Comparison of ENCODE assay signal across 1 cellular context in the genomic region with DNA sequence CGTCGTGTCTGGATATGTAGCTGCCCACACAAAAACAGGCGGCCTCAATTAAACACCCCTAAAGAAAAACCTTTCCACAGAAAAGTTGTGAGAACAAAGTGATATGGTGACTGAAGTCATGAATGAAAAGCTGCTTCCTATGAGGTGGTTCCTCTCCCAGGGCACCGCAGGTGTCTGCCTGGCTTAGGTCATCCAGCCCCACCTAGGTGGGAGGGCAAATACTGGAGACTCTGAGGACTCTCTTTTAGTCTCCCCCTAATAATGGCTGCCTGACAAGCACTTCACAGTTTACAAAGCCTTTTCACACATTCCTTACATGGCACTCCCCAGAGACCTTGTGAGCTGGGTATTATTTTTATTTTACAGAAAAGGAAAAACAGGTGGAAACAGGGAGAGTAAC.
TF ChIP-seq lines count a peak whose summit lies in the region.

No MANE protein-coding gene starts in this region.

TF ChIP-seq in GM23338, 12 proteins besides CTCF, POLR2A, EP300 and RAD21 (continued from another document):
- TF ChIP-seq, protein P1, sequence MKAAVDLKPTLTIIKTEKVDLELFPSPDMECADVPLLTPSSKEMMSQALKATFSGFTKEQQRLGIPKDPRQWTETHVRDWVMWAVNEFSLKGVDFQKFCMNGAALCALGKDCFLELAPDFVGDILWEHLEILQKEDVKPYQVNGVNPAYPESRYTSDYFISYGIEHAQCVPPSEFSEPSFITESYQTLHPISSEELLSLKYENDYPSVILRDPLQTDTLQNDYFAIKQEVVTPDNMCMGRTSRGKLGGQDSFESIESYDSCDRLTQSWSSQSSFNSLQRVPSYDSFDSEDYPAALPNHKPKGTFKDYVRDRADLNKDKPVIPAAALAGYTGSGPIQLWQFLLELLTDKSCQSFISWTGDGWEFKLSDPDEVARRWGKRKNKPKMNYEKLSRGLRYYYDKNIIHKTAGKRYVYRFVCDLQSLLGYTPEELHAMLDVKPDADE (IDR thresholded peaks at IDR 0.05) = no peak
